1 cellular context compared by ENCODE assay signal in the genomic region with DNA sequence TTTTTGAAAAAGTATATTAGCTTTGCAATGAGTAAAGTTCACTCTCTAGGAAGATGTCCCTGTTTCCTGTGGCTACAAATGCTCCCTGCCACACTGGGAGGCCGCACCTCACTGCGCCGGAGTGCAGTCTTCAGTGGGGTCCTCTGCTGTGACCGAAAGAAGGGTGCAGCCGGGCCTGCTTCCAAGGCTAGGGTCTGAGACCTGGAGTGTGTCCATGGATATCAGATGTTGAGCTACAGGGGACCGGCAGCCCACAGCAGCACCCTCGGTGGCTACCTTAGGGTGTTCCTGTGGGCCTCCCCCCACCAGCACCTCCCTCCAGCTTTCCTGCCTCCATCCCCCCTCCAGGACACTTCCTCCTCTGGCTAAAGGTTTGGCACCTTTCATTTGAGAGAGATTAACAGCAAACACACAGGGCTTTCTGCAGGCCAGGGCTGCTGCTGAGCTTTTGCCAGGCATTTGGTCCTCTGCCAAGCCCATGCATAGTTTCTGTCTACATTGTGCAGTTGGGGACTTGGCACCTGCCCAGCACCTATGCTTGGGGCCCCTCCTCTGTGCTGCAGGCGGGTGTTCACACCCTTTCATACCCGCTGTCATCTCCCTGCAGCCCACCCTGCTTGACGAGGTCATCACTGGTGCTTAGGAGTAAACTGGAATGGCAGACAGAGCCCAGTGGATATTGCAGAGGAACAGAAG.
TF ChIP-seq lines count a peak whose summit lies in the region.

No MANE protein-coding gene starts in this region.

TF ChIP-seq in WTC11, 78 proteins besides CTCF, POLR2A, EP300 and RAD21 (continued from another document):
- TF ChIP-seq PREB (CRISPR knock-in tag; IDR thresholded peaks at IDR 0.05; ENCODE audit: borderline replicate concordance), result no peak
- TF ChIP-seq, protein P1, sequence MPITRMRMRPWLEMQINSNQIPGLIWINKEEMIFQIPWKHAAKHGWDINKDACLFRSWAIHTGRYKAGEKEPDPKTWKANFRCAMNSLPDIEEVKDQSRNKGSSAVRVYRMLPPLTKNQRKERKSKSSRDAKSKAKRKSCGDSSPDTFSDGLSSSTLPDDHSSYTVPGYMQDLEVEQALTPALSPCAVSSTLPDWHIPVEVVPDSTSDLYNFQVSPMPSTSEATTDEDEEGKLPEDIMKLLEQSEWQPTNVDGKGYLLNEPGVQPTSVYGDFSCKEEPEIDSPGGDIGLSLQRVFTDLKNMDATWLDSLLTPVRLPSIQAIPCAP (CRISPR knock-in tag; IDR thresholded peaks at IDR 0.05), result no peak
- no peak for TF ChIP-seq ETV6 (CRISPR knock-in tag; IDR thresholded peaks at IDR 0.05)
